In the genomic region with DNA sequence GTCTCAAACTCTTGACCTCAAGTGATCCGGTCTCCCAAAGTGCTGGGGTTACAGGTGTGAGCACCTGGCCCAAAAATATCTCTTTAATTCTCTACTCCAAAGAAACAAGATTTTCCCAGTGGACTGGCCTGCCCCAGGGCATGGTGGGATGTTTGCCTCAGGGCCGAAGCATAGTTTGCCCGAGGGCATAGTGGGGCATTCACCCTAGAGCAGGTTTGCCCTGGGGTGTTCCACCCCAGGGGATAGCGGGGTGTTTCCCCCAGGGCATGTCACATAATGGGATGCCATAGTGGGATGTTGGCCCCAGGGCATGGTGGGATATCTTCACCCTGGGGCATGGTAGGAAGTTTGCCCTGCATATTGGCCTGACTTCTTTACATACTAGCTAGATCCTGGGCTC, we compare ENCODE assay signal across 14 cellular contexts.
A peak's percentile ranks its signal among the peaks of the same experiment; 100 is the strongest.
DNase-seq lines count a peak whose midpoint lies in the region; ATAC-seq and TF ChIP-seq lines count a peak whose summit lies in the region.
"Had no signal": no experiment of that assay in that cellular context is flagged by ENCODE, and none has a peak within 500 bp of the region (broad histone marks: within the 10 kb centered on the region; RNA-seq: fewer than 3 reads in every experiment).

No MANE protein-coding gene starts in this region.

- H3K4me3 Mint-ChIP-seq in chondrocyte (ENCODE audit: unreplicated experiment) (no peak overlapping the region), HFFc6 (no peak overlapping the region)
- H3K4me3 Mint-ChIP-seq: CD4-positive, alpha-beta memory T cell had no signal

- H3K9me3 Mint-ChIP-seq in chondrocyte (ENCODE audit: low read depth) (no peaks in the 10 kb centered on the region), HFFc6 (no peaks in the 10 kb centered on the region)
- H3K9me3 Mint-ChIP-seq: CD4-positive, alpha-beta memory T cell had no signal

- H3K4me1 Mint-ChIP-seq in chondrocyte (ENCODE audit: low read depth) (peaks cover 6% of the 10 kb centered on the region), HFFc6 (ENCODE audit: low read depth) (peaks cover 6% of the 10 kb centered on the region; the same call in 1 of the 2 replicates)
- H3K4me1 Mint-ChIP-seq: CD4-positive, alpha-beta memory T cell had no signal

- TF ChIP-seq CTCF in chondrocyte (IDR thresholded peaks at IDR 0.05) = no peak
- no peak for TF ChIP-seq CTCF in HFFc6 (IDR thresholded peaks at IDR 0.05)
- TF ChIP-seq CTCF in omental fat pad (IDR thresholded peaks at IDR 0.05) = no peak

- H3K36me3 Mint-ChIP-seq in chondrocyte (ENCODE audit: low read depth) = no peaks in the 10 kb centered on the region
- H3K36me3 Mint-ChIP-seq in HFFc6 (ENCODE audit: low read depth) = no peaks in the 10 kb centered on the region
- H3K36me3 Mint-ChIP-seq: CD4-positive, alpha-beta memory T cell had no signal

- DNase-seq in NCI-H146 (lab: John Stamatoyannopoulos, UW) = peak; percentile 97
- DNase-seq in chondrocyte (ENCODE audit: low spot score) = peak; percentile 60
- peak; percentile 48 for DNase-seq in posterior vena cava (ENCODE audit: low spot score)
- DNase-seq in T-helper 9 cell = no peak
- DNase-seq in germinal center (ENCODE audit: low spot score) = no peak
- DNase-seq in HFFc6 = no peak
- no peak for DNase-seq in omental fat pad (ENCODE audit: low spot score)
- DNase-seq: AML-193; CD4-positive, alpha-beta memory T cell; DMS153; DMS79; GDM1; GM23248; IMR-90 had no signal

- H3K27ac Mint-ChIP-seq in chondrocyte (ENCODE audit: unreplicated experiment) (no peak overlapping the region), HFFc6 (no peak overlapping the region)
- H3K27ac Mint-ChIP-seq: CD4-positive, alpha-beta memory T cell had no signal

- no peak for ATAC-seq in omental fat pad (ENCODE audit: low FRiP score)

- intact Hi-C loops in posterior vena cava (cut with DNase I) = no loop called here

- H3K27me3 Mint-ChIP-seq in chondrocyte (ENCODE audit: low read depth) = peaks cover 25% of the 10 kb centered on the region
- peaks cover 32% of the 10 kb centered on the region for H3K27me3 Mint-ChIP-seq in HFFc6 (ENCODE audit: insufficient read depth)

Comparison
In these comparisons a context has a peak if more than half of its experiments do, and no peak if none do; other contexts are left out.
1. DNase-seq: peak in NCI-H146 (single experiment), chondrocyte (single experiment) and posterior vena cava (single experiment); none in T-helper 9 cell (single experiment), germinal center (single experiment), HFFc6 (single experiment) and omental fat pad (single experiment).